In the genomic region with DNA sequence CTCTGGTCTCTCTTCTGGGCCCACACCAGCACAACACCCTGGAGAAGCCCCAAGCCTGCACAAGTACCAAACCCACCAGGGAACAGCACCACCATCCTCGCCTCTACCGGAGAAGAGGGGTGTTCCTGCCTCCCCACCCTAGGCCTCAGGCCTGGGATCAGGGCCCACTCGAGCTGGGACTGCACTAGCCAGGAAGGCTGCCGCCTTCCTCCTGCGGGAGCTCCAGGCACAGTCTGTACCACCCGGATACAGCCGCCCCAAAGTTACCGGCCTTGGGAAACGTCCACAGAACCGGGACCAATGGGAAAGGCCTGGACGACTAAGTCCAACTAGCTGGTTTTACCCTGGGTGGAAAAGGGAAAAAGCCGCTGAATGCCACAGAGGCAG, we compare ENCODE assay signal across 19 cellular contexts. TPM values are rescaled to one million over a fixed set of nuclear protein-coding genes. Genes with fewer than 3 reads are reported as not detected.
A peak's percentile ranks its signal among the peaks of the same experiment; 100 is the strongest.
DNase-seq lines count a peak whose midpoint lies in the region; ATAC-seq and TF ChIP-seq lines count a peak whose summit lies in the region.
"Had no signal": no experiment of that assay in that cellular context is flagged by ENCODE, and none has a peak within 500 bp of the region (broad histone marks: within the 10 kb centered on the region; RNA-seq: fewer than 3 reads in every experiment).

No MANE protein-coding gene starts in this region.

- H3K4me3 ChIP-seq in HAP-1 (peak overlapping the region; percentile 37), dorsolateral prefrontal cortex (peak overlapping the region in 46 of 59 donors; percentile 6 to 65 (median 45)), iPS-18c (ENCODE audit: insufficient read depth, low read depth, low read length) (peak overlapping the region; percentile 34; the same call in 1 of the 2 replicates), gastrocnemius medialis (peak overlapping the region; percentile 19 to 61 (median 54))

- DNase-seq in HAP-1 (ENCODE audit: low spot score in 2 of 2) (peak; percentile 17 to 22), dorsolateral prefrontal cortex (peak in 1 of 10 donors; percentile 31), gastrocnemius medialis (no peak), NOMO-1 treated with dmso at 0.1 percent for 144 hours (lab: John Stamatoyannopoulos, UW; ENCODE audit: unreplicated experiment) (no peak), SIG-M5 treated with dmso at 0.1 percent for 504 hours (lab: John Stamatoyannopoulos, UW; ENCODE audit: unreplicated experiment) (no peak), T1000 (lab: John Stamatoyannopoulos, UW) (no peak)
- DNase-seq: CD8-positive, alpha-beta T cell; cerebellar nuclear complex; DMS79 treated with DMSO at 0.1 percent for 48 hours; foreskin keratinocyte; Karpas-422; NCI-H1436; NCI-H345; NK-92 treated with Interleukin-12 subunit alpha and Interleukin-12 subunit beta, amount 100 ng/mL, for 24 hours had no signal

- intact Hi-C loops in dorsolateral prefrontal cortex (cut with DNase I): no loop called here
- intact Hi-C loops in gastrocnemius medialis (cut with DNase I; ENCODE audit: low total_unique reads): no loop called here

- no peaks in the 10 kb centered on the region for H3K36me3 ChIP-seq in HAP-1 (replicated peaks)
- H3K36me3 ChIP-seq in gastrocnemius medialis: no peaks in the 10 kb centered on the region

- TF ChIP-seq POLR2A in gastrocnemius medialis (IDR thresholded peaks at IDR 0.05): peak; percentile 41 to 67

- H3K9me3 ChIP-seq in HAP-1 (no peaks in the 10 kb centered on the region), iPS-18c (ENCODE audit: control insufficient read depth, insufficient read depth, low read length) (no peaks in the 10 kb centered on the region), gastrocnemius medialis (no peaks in the 10 kb centered on the region)

- H3K4me1 ChIP-seq in HAP-1 (peaks cover 29% of the 10 kb centered on the region), gastrocnemius medialis (peaks cover 2 to 27% of the 10 kb centered on the region in 2 donors)
- H3K4me1 ChIP-seq: foreskin keratinocyte had no signal

- H3K27me3 ChIP-seq in HAP-1 (ENCODE audit: low read depth) (peaks cover 22% of the 10 kb centered on the region), dorsolateral prefrontal cortex (peaks cover 16 to 100% (median 98%) of the 10 kb centered on the region in 45 donors), gastrocnemius medialis (peaks cover 90 to 96% (median 96%) of the 10 kb centered on the region in 3 donors)

- in situ Hi-C loops in HAP-1 (cut with MboI; ENCODE audit: low sequenced_read_pairs) (no loop called here), gastrocnemius medialis (cut with MboI; ENCODE audit: low sequenced_read_pairs in 4 of 4) (no loop called here)

- TF ChIP-seq CTCF in dorsolateral prefrontal cortex (IDR thresholded peaks at IDR 0.05 in 54 of 56, conservative IDR thresholded peaks at IDR 0.05 in 2 of 56; ENCODE audit: low read depth in 1 of 56, partially characterized antibody in 56 of 56) (no peak), gastrocnemius medialis (IDR thresholded peaks at IDR 0.05 in 4 of 5, conservative IDR thresholded peaks at IDR 0.05 in 1 of 5) (no peak)

- ATAC-seq in gastrocnemius medialis: peak; percentile 38 to 41
- no peak for ATAC-seq in GM18511 (IDR thresholded peaks at IDR 0.05; ENCODE audit: unreplicated experiment)
- ATAC-seq: CD8-positive, alpha-beta T cell; foreskin keratinocyte had no signal

- H3K27ac ChIP-seq in dorsolateral prefrontal cortex (peak overlapping the region in 40 of 59 donors; percentile 7 to 91 (median 80)), gastrocnemius medialis (peak overlapping the region; percentile 60 to 77 (median 72))
- H3K27ac ChIP-seq: foreskin keratinocyte had no signal

RNA-seq across cellular contexts. Expression of a gene that starts 3.4 kb away (rescaled TPM):
- 10 to 100 TPM in 7 of 120 experiments, 1 to 10 TPM in 113; 1.4 to 13.7 (median 5.1) TPM for total RNA-seq in dorsolateral prefrontal cortex
- total RNA-seq in gastrocnemius medialis: 1 to 10 TPM in 1 of 4 donors, under 1 TPM in 3; 0.59 to 1.6 (median 0.70) TPM
- total RNA-seq: activated CD8-positive, alpha-beta memory T cell treated with anti-CD3 and anti-CD28 coated beads for 36 hours; activated T-helper 2 cell treated with anti-CD3 and anti-CD28 coated beads, Interferon-gamma antibody, Interleukin-2, Interleukin-4, amounts not matched to agents 10 μg/mL and 5 μg/mL and 100 μg/mL, durations not matched to agents 14 hours and 24 hours and 36 hours; CD8-positive, alpha-beta T cell; foreskin keratinocyte; T-helper 1 cell treated with Interleukin-12 subunit alpha and Interleukin-12 subunit beta and Interleukin-4 antibody, amounts not matched to agents 30 ng/mL and 1 ng/mL, for 36 hours had no signal

RNA-seq across cellular contexts. Expression of a gene that starts 38.8 kb away (rescaled TPM):
- total RNA-seq in dorsolateral prefrontal cortex (1 to 10 TPM in 9 of 120 experiments, under 1 TPM in 11, not detected in 100; 0.60 to 2.1 (median 0.99) TPM), gastrocnemius medialis (10 to 100 TPM in 1 of 4 donors, 1 to 10 TPM in 2, not detected in 1; 1.8 to 10.9 (median 3.9) TPM)
- total RNA-seq: activated CD8-positive, alpha-beta memory T cell treated with anti-CD3 and anti-CD28 coated beads for 36 hours; activated T-helper 2 cell treated with anti-CD3 and anti-CD28 coated beads, Interferon-gamma antibody, Interleukin-2, Interleukin-4, amounts not matched to agents 10 μg/mL and 5 μg/mL and 100 μg/mL, durations not matched to agents 14 hours and 24 hours and 36 hours; CD8-positive, alpha-beta T cell; T-helper 1 cell treated with Interleukin-12 subunit alpha and Interleukin-12 subunit beta and Interleukin-4 antibody, amounts not matched to agents 30 ng/mL and 1 ng/mL, for 36 hours had no signal

Comparison
In these comparisons a context has a peak if more than half of its experiments do, and no peak if none do; other contexts are left out.
1. DNase-seq: peak in HAP-1 (2 of 2); none in gastrocnemius medialis (0 of 2), NOMO-1 treated with dmso at 0.1 percent for 144 hours (single experiment), SIG-M5 treated with dmso at 0.1 percent for 504 hours (single experiment) and T1000 (single experiment).
2. Peak in every context shown above with its lines, with median percentiles within 50 percentile points of each other: H3K4me3 ChIP-seq.